Comparison of ENCODE assay signal across 9 cellular contexts in genomic region chr13:36815069-36815468, GRCh38. TPM values are rescaled to one million over a fixed set of nuclear protein-coding genes. Genes with fewer than 3 reads are reported as not detected.
DNase-seq lines count a peak whose midpoint lies in the region; ATAC-seq and TF ChIP-seq lines count a peak whose summit lies in the region.
"Had no signal": no experiment of that assay in that cellular context is flagged by ENCODE, and none has a peak within 500 bp of the region (broad histone marks: within the 10 kb centered on the region; RNA-seq: fewer than 3 reads in every experiment).

No MANE protein-coding gene starts in this region.

- H3K27ac ChIP-seq in OCI-LY7 (ENCODE audit: low read depth, low read length, poor library complexity, severe bottlenecking) = no peak overlapping the region

- ATAC-seq in HG03175 (IDR thresholded peaks at IDR 0.05; ENCODE audit: unreplicated experiment) = no peak
- ATAC-seq in sciatic nerve = no peak

- TF ChIP-seq CTCF in GM12864 (IDR thresholded peaks at IDR 0.05; ENCODE audit: low read depth, low read length, missing control alignments) (peak; percentile 47), OCI-LY7 (conservative IDR thresholded peaks at IDR 0.05; ENCODE audit: low read length) (peak; percentile 74)

- peaks cover 8% of the 10 kb centered on the region for H3K4me1 ChIP-seq in OCI-LY7 (ENCODE audit: insufficient read depth, low read length, poor library complexity, severe bottlenecking)

- CTCF ChIA-PET in OCI-LY7 (lab: Charles Lee; ENCODE audit: unreplicated experiment) = no interaction called here

- H3K4me3 ChIP-seq in GM12864 (ENCODE audit: low read depth, low read length) = no peak overlapping the region
- no peak overlapping the region for H3K4me3 ChIP-seq in OCI-LY7 (ENCODE audit: low read depth, low read length, poor library complexity, severe bottlenecking)

- no peaks in the 10 kb centered on the region for H3K9me2 ChIP-seq in OCI-LY7 (ENCODE audit: insufficient read depth, low read length)

- no peaks in the 10 kb centered on the region; the same call in 1 of the 2 replicates for H4K20me1 ChIP-seq in OCI-LY7 (ENCODE audit: insufficient read depth, low read length)

- H3K4me2 ChIP-seq in OCI-LY7 (ENCODE audit: low read length) = no peak overlapping the region

- peaks cover 8% of the 10 kb centered on the region for H3K79me2 ChIP-seq in OCI-LY7 (ENCODE audit: insufficient read depth, low read depth, low read length)

- POLR2A ChIA-PET in OCI-LY7 (lab: Charles Lee) = interaction anchor here (1.3 to 1.8 kb wide), 2 partner anchors 9 to 11 kb away, joined by 5 to 6 read pairs; no protein-coding TSS in a partner anchor

- no peaks in the 10 kb centered on the region for H3K36me3 ChIP-seq in OCI-LY7 (ENCODE audit: insufficient read depth, low read length)

- no TSS peak for BruUV-seq in OCI-LY7 (replicated peaks; lab: Mats Ljungman, UMichigan)

- no peaks in the 10 kb centered on the region for H3K9me3 ChIP-seq in OCI-LY7 (ENCODE audit: low read length)

- peak; percentile 31 to 45 for DNase-seq in AML-193 (lab: John Stamatoyannopoulos, UW)
- DNase-seq in GM12864 (ENCODE audit: low read depth) = no peak
- DNase-seq in OCI-LY7 (ENCODE audit: low spot score) = peak; percentile 45
- DNase-seq in fibroblast of peridontal ligament (ENCODE audit: extremely low read depth) = peak; percentile 10
- DNase-seq in UCSD-AML1 (lab: John Stamatoyannopoulos, UW; ENCODE audit: unreplicated experiment) = no peak
- no peak for DNase-seq in NCI-H187 (lab: John Stamatoyannopoulos, UW)
- DNase-seq in sciatic nerve (ENCODE audit: low spot score) = no peak
- DNase-seq: stimulated activated CD4-positive, alpha-beta T cell treated with anti-CD3 and anti-CD28 coated beads, Interleukin-12 subunit alpha, Interleukin-12 subunit beta, amount 100 ng/mL, for 4 hours had no signal

- intact Hi-C loops in OCI-LY7 (cut with micrococcal nuclease; ENCODE audit: unreplicated experiment) = no loop called here
- intact Hi-C loops in sciatic nerve (cut with DNase I) = no loop called here

- H2AFZ ChIP-seq in OCI-LY7 (ENCODE audit: low read length) = no peak overlapping the region

RNA-seq across cellular contexts. Expression of gene RFXAP, which starts 4.0 kb away (rescaled TPM):
- total RNA-seq in OCI-LY7 (2014; rRNA removed; shearing (Covaris generic)) = 10.0 and 11.8 TPM in 2 replicates
- total RNA-seq in OCI-LY7 (2022) (34.1 and 34.5 TPM in 2 replicates), sciatic nerve (8.5 TPM)

Comparison
In these comparisons a context has a peak if more than half of its experiments do, and no peak if none do; other contexts are left out.
1. DNase-seq: peak in AML-193 (2 of 2), OCI-LY7 (single experiment) and fibroblast of peridontal ligament (single experiment); none in GM12864 (single experiment), UCSD-AML1 (single experiment), NCI-H187 (0 of 2) and sciatic nerve (single experiment).